In genomic region chr1:175192111-175192629, GRCh38 we compare ENCODE assay signal across 1 cellular context.
TF ChIP-seq lines count a peak whose summit lies in the region.

No MANE protein-coding gene starts in this region.

TF ChIP-seq in SK-N-SH, 30 proteins besides CTCF, POLR2A, EP300 and RAD21 (continued from another document):
- TF ChIP-seq USF1 (IDR thresholded peaks at IDR 0.05; ENCODE audit: borderline replicate concordance, low read depth) = no peak
- no peak for TF ChIP-seq IRF3 (IDR thresholded peaks at IDR 0.05; ENCODE audit: low read depth, low read length)
- no peak for TF ChIP-seq MXI1 (IDR thresholded peaks at IDR 0.05; ENCODE audit: low read depth, low read length)
- no peak for TF ChIP-seq GATA2 (CRISPR knock-in tag; IDR thresholded peaks at IDR 0.05)
